In genomic region chr13:75135325-75135825, GRCh38 we compare ENCODE assay signal across 12 cellular contexts.
A peak's percentile ranks its signal among the peaks of the same experiment; 100 is the strongest.
DNase-seq lines count a peak whose midpoint lies in the region; ATAC-seq and TF ChIP-seq lines count a peak whose summit lies in the region.
"Had no signal": no experiment of that assay in that cellular context is flagged by ENCODE, and none has a peak within 500 bp of the region (broad histone marks: within the 10 kb centered on the region; RNA-seq: fewer than 3 reads in every experiment).

No MANE protein-coding gene starts in this region.

- peaks cover 69% of the 10 kb centered on the region for H3K4me1 Mint-ChIP-seq in osteocyte (ENCODE audit: unreplicated experiment)
- H3K4me1 Mint-ChIP-seq in stimulated activated naive B cell treated with anti-CD40 and anti-IgM and Interleukin-4, amounts not matched to agents 10 μg/mL and 1 μg/mL and 100 μg/mL, for 72 hours: peaks cover 0 to 6% of the 10 kb centered on the region in 2 donors

- H3K27ac ChIP-seq in SJCRH30: peak overlapping the region; percentile 95
- H3K27ac ChIP-seq: adrenal gland had no signal

- peaks cover 16% of the 10 kb centered on the region for H3K4me1 ChIP-seq in SJCRH30
- H3K4me1 ChIP-seq: adrenal gland had no signal

- H3K9me3 Mint-ChIP-seq in osteocyte (ENCODE audit: unreplicated experiment): peaks cover 25% of the 10 kb centered on the region
- H3K9me3 Mint-ChIP-seq in stimulated activated naive B cell treated with anti-CD40 and anti-IgM and Interleukin-4, amounts not matched to agents 10 μg/mL and 1 μg/mL and 100 μg/mL, for 72 hours: peaks cover 4 to 10% of the 10 kb centered on the region in 2 donors

- ATAC-seq in stimulated activated naive B cell treated with anti-CD40 and anti-IgM and Interleukin-4, amounts not matched to agents 10 μg/mL and 1 μg/mL and 100 μg/mL, for 72 hours (replicated peaks): no peak
- no peak for ATAC-seq in HG03432 (IDR thresholded peaks at IDR 0.05; ENCODE audit: unreplicated experiment)
- ATAC-seq in activated CD4-positive, CD25-positive, alpha-beta regulatory T cell treated with anti-CD3 and anti-CD28 coated beads, Interleukin-2, amount 50 U/mL, for 24 hours: no peak
- ATAC-seq: natural killer cell treated with Interleukin-12 subunit alpha and Interleukin-12 subunit beta and Interleukin-15 and Interleukin-18, amount 100 ng/mL, for 72 hours had no signal

- H3K9me3 ChIP-seq in SJCRH30 (replicated peaks): peaks cover 17% of the 10 kb centered on the region
- H3K9me3 ChIP-seq: adrenal gland had no signal

- no peaks in the 10 kb centered on the region for H3K27me3 Mint-ChIP-seq in osteocyte (ENCODE audit: unreplicated experiment)
- no peaks in the 10 kb centered on the region for H3K27me3 Mint-ChIP-seq in stimulated activated naive B cell treated with anti-CD40 and anti-IgM and Interleukin-4, amounts not matched to agents 10 μg/mL and 1 μg/mL and 100 μg/mL, for 72 hours

- peak overlapping the region; percentile 76 for H3K27ac Mint-ChIP-seq in osteocyte (ENCODE audit: unreplicated experiment)
- no peak overlapping the region for H3K27ac Mint-ChIP-seq in stimulated activated naive B cell treated with anti-CD40 and anti-IgM and Interleukin-4, amounts not matched to agents 10 μg/mL and 1 μg/mL and 100 μg/mL, for 72 hours
- H3K27ac Mint-ChIP-seq: natural killer cell treated with Interleukin-12 subunit alpha and Interleukin-12 subunit beta and Interleukin-15 and Interleukin-18, amount 100 ng/mL, for 72 hours had no signal

- H3K4me3 ChIP-seq in SJCRH30 (peak overlapping the region; percentile 23; the same call in 1 of the 2 replicates), epithelial cell of esophagus (ENCODE audit: low read length) (no peak overlapping the region)
- H3K4me3 ChIP-seq: adrenal gland had no signal

- peaks cover 6% of the 10 kb centered on the region for H3K36me3 Mint-ChIP-seq in osteocyte (ENCODE audit: unreplicated experiment)
- no peaks in the 10 kb centered on the region for H3K36me3 Mint-ChIP-seq in stimulated activated naive B cell treated with anti-CD40 and anti-IgM and Interleukin-4, amounts not matched to agents 10 μg/mL and 1 μg/mL and 100 μg/mL, for 72 hours
- H3K36me3 Mint-ChIP-seq: natural killer cell treated with Interleukin-12 subunit alpha and Interleukin-12 subunit beta and Interleukin-15 and Interleukin-18, amount 100 ng/mL, for 72 hours had no signal

- H3K27me3 ChIP-seq in SJCRH30: no peaks in the 10 kb centered on the region
- H3K27me3 ChIP-seq: adrenal gland had no signal

- TF ChIP-seq CTCF in epithelial cell of esophagus (IDR thresholded peaks at IDR 0.05; ENCODE audit: insufficient read depth, low read depth, low read length, missing control alignments): no peak
- TF ChIP-seq CTCF in osteocyte (IDR thresholded peaks at IDR 0.05): no peak

- peak overlapping the region; percentile 1 for H3K4me3 Mint-ChIP-seq in osteocyte (ENCODE audit: unreplicated experiment)
- H3K4me3 Mint-ChIP-seq in stimulated activated naive B cell treated with anti-CD40 and anti-IgM and Interleukin-4, amounts not matched to agents 10 μg/mL and 1 μg/mL and 100 μg/mL, for 72 hours: no peak overlapping the region
- H3K4me3 Mint-ChIP-seq: natural killer cell treated with Interleukin-12 subunit alpha and Interleukin-12 subunit beta and Interleukin-15 and Interleukin-18, amount 100 ng/mL, for 72 hours had no signal

- no peaks in the 10 kb centered on the region for H3K36me3 ChIP-seq in SJCRH30
- H3K36me3 ChIP-seq: adrenal gland had no signal

- DNase-seq in GM03348 (ENCODE audit: low spot score) (peak; percentile 41), SJCRH30 (peak; percentile 62 to 68), epithelial cell of esophagus (ENCODE audit: low read depth) (peak; percentile 83), osteocyte (ENCODE audit: extremely low spot score, unreplicated experiment) (no peak)
- DNase-seq in activated T-cell treated with anti-CD3 and anti-CD28 coated beads, Interleukin-2, amount 50 U/mL, for 1 hour: no peak
- no peak for DNase-seq in stimulated activated naive B cell treated with anti-CD40 and anti-IgM and Interleukin-4, amounts not matched to agents 10 μg/mL and 1 μg/mL and 100 μg/mL, for 72 hours
- DNase-seq: adrenal gland; NCI-H1436; NK-92 treated with Interleukin-12 subunit alpha and Interleukin-12 subunit beta, amount 100 ng/mL, for 24 hours had no signal

Comparison
In these comparisons a context has a peak if more than half of its experiments do, and no peak if none do; other contexts are left out.
1. DNase-seq: peak in GM03348 (single experiment), SJCRH30 (2 of 2) and epithelial cell of esophagus (single experiment); none in osteocyte (single experiment), activated T-cell treated with anti-CD3 and anti-CD28 coated beads, Interleukin-2, amount 50 U/mL, for 1 hour (single experiment) and stimulated activated naive B cell treated with anti-CD40 and anti-IgM and Interleukin-4, amounts not matched to agents 10 μg/mL and 1 μg/mL and 100 μg/mL, for 72 hours (single experiment).